In the genomic region with DNA sequence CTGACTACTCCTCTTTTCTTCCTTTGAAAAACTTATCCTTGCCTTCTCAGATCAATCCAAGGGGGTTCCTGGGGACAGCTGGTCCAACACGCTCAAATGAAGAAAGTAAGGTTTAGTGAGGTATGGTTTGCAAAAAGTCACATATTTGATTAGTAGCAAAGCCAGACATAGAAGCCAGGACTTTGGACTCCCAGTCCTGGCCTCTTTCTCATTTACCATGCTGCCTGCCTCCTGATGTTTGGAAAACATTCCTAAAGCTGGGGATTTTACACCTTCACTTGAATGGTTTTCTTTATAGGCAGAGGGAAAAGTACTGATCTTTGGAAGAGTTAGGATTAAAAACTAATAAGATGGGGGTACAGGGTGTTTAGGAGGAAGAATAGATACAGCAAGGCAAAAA, we compare ENCODE assay signal across 21 cellular contexts. TPM values are rescaled to one million over a fixed set of nuclear protein-coding genes. Genes with fewer than 3 reads are reported as not detected.
DNase-seq lines count a peak whose midpoint lies in the region; ATAC-seq and TF ChIP-seq lines count a peak whose summit lies in the region.
"Had no signal": no experiment of that assay in that cellular context is flagged by ENCODE, and none has a peak within 500 bp of the region (broad histone marks: within the 10 kb centered on the region; RNA-seq: fewer than 3 reads in every experiment).

No MANE protein-coding gene starts in this region.

- intact Hi-C loops in right cardiac atrium (cut with DNase I) (no loop called here), thyroid gland (cut with DNase I) (no loop called here)

- no peaks in the 10 kb centered on the region for H3K27me3 Mint-ChIP-seq in activated T-helper 17 cell treated with anti-CD3 and anti-CD28 coated beads, Interleukin-2, amount 50 U/mL, for 72 hours
- H3K27me3 Mint-ChIP-seq: IgD-negative memory B cell had no signal

- TF ChIP-seq POLR2A in thyroid gland (IDR thresholded peaks at IDR 0.05): no peak

- H3K36me3 ChIP-seq in muscle layer of duodenum (ENCODE audit: control insufficient read depth in 1 of 2, insufficient read depth in 2 of 2, low read length in 2 of 2) (peaks cover 8 to 36% of the 10 kb centered on the region in 2 donors), thyroid gland (no peaks in the 10 kb centered on the region)

- peak overlapping the region; percentile 2 for H3K27ac Mint-ChIP-seq in activated T-helper 17 cell treated with anti-CD3 and anti-CD28 coated beads, Interleukin-2, amount 50 U/mL, for 72 hours
- H3K27ac Mint-ChIP-seq: CD14-positive monocyte had no signal

- 85% methylated on average over 1 of the region's 1 CpG for WGBS in right cardiac atrium
- 91 to 100% methylated on average over 1 of the region's 1 CpG for WGBS in thyroid gland, 2 donors

- no peak overlapping the region for H3K4me3 Mint-ChIP-seq in activated T-helper 17 cell treated with anti-CD3 and anti-CD28 coated beads, Interleukin-2, amount 50 U/mL, for 72 hours
- H3K4me3 Mint-ChIP-seq: CD14-positive monocyte, IgD-negative memory B cell had no signal

- peaks cover 14% of the 10 kb centered on the region for H3K4me1 Mint-ChIP-seq in activated T-helper 17 cell treated with anti-CD3 and anti-CD28 coated beads, Interleukin-2, amount 50 U/mL, for 72 hours
- H3K4me1 Mint-ChIP-seq: CD14-positive monocyte, IgD-negative memory B cell had no signal

- DNase-seq in right cardiac atrium (no peak), thyroid gland (no peak), 8988T (no peak), NCI-H1436 treated with DMSO at 0.1 percent for 48 hours (lab: John Stamatoyannopoulos, UW) (no peak)
- no peak for DNase-seq in stimulated activated CD8-positive, alpha-beta memory T cell treated with anti-CD3 and anti-CD28 coated beads, Interleukin-4, amount 100 ng/mL, for 48 hours
- DNase-seq: AML-193, DMS79 treated with DMSO at 0.1 percent for 48 hours, Karpas-422, NCI-H1417 treated with DMSO at 0.1 percent for 48 hours, NCI-H2029, NCI-H526, PC-3, RPMI8226 had no signal

- H3K27me3 ChIP-seq in right cardiac atrium (ENCODE audit: control insufficient read depth, insufficient read depth) (no peaks in the 10 kb centered on the region), muscle layer of duodenum (ENCODE audit: low read depth, low read length) (no peaks in the 10 kb centered on the region), thyroid gland (no peaks in the 10 kb centered on the region)

- no peak for ATAC-seq in activated T-helper 17 cell treated with anti-CD3 and anti-CD28 coated beads, Interleukin-2, amount 50 U/mL, for 72 hours (replicated peaks)
- ATAC-seq in right cardiac atrium: no peak
- ATAC-seq: PC-3 had no signal

- no peaks in the 10 kb centered on the region for H3K9me3 ChIP-seq in right cardiac atrium (ENCODE audit: control insufficient read depth, low read length)
- no peaks in the 10 kb centered on the region for H3K9me3 ChIP-seq in muscle layer of duodenum (ENCODE audit: control insufficient read depth in 1 of 2, low read length in 2 of 2)
- H3K9me3 ChIP-seq in thyroid gland: no peaks in the 10 kb centered on the region

- TF ChIP-seq CTCF in thyroid gland (IDR thresholded peaks at IDR 0.05): no peak

- H3K36me3 Mint-ChIP-seq in activated T-helper 17 cell treated with anti-CD3 and anti-CD28 coated beads, Interleukin-2, amount 50 U/mL, for 72 hours (ENCODE audit: low read depth): peaks cover 21% of the 10 kb centered on the region

- no peaks in the 10 kb centered on the region for H3K9me3 Mint-ChIP-seq in activated T-helper 17 cell treated with anti-CD3 and anti-CD28 coated beads, Interleukin-2, amount 50 U/mL, for 72 hours
- H3K9me3 Mint-ChIP-seq: IgD-negative memory B cell had no signal

- no peak overlapping the region for H3K4me3 ChIP-seq in right cardiac atrium (ENCODE audit: low read length)
- no peak overlapping the region for H3K4me3 ChIP-seq in muscle layer of duodenum (ENCODE audit: low read depth in 1 of 2, low read length in 2 of 2)
- H3K4me3 ChIP-seq in thyroid gland (replicated peaks in 1 of 3): no peak overlapping the region

- H3K4me1 ChIP-seq in right cardiac atrium (ENCODE audit: control insufficient read depth, insufficient read depth, low read length) (peaks cover 14% of the 10 kb centered on the region), muscle layer of duodenum (ENCODE audit: control insufficient read depth in 1 of 2, insufficient read depth in 2 of 2, low read length in 2 of 2) (peaks cover 9 to 22% of the 10 kb centered on the region in 2 donors), thyroid gland (peaks cover 24 to 28% of the 10 kb centered on the region in 2 donors)

- H3K27ac ChIP-seq in right cardiac atrium (ENCODE audit: low read length) (peak overlapping the region; percentile 76), muscle layer of duodenum (ENCODE audit: low read length) (peak overlapping the region; percentile 25), thyroid gland (peak overlapping the region; percentile 66 to 89 (median 87))
- H3K27ac ChIP-seq: HL-60 had no signal

RNA-seq across cellular contexts. Expression of gene POPDC2, which starts 14.6 kb away (rescaled TPM):
- total RNA-seq in activated T-helper 17 cell treated with anti-CD3 and anti-CD28 coated beads, Interleukin-2, amount 50 U/mL, for 72 hours: 1 to 10 TPM; 4.0 to 4.7 TPM
- total RNA-seq in right cardiac atrium: 100 to 1,000 TPM; 348 to 827 (median 453) TPM
- 504 TPM for polyA plus RNA-seq in right cardiac atrium
- total RNA-seq in thyroid gland: 1 to 10 TPM; 1.9 to 5.4 (median 4.6) TPM

RNA-seq across cellular contexts. Expression of gene COX17, which starts 31.4 kb away (rescaled TPM):
- total RNA-seq in activated T-helper 17 cell treated with anti-CD3 and anti-CD28 coated beads, Interleukin-2, amount 50 U/mL, for 72 hours: 10 to 100 TPM; 55.7 to 65.4 TPM
- total RNA-seq in right cardiac atrium: 100 to 1,000 TPM; 108 to 138 (median 132) TPM
- polyA plus RNA-seq in right cardiac atrium: 622 TPM
- total RNA-seq in thyroid gland: 10 to 100 TPM; 12.8 to 73.0 (median 46.0) TPM

RNA-seq across cellular contexts. Expression of gene PLA1A, which starts 48.1 kb away (rescaled TPM):
- under 1 TPM; 0.34 to 0.39 TPM for total RNA-seq in activated T-helper 17 cell treated with anti-CD3 and anti-CD28 coated beads, Interleukin-2, amount 50 U/mL, for 72 hours
- total RNA-seq in right cardiac atrium: 1 to 10 TPM; 4.3 to 7.5 (median 5.5) TPM
- 4.4 TPM for polyA plus RNA-seq in right cardiac atrium
- 1 to 10 TPM; 2.0 to 6.7 (median 3.9) TPM for total RNA-seq in thyroid gland
- total RNA-seq: H1, HT1080, MCF 10A had no signal
- polyA plus RNA-seq: CD14-positive monocyte, H1, IgD-negative memory B cell had no signal

RNA-seq across cellular contexts. Expression of gene CFAP91, which starts 57.0 kb away (rescaled TPM):
- total RNA-seq in activated T-helper 17 cell treated with anti-CD3 and anti-CD28 coated beads, Interleukin-2, amount 50 U/mL, for 72 hours: 1 to 10 TPM in 1 of 2 donors, not detected in 1; 1.6 TPM
- 1 to 10 TPM in 3 of 4 donors, under 1 TPM in 1; 0.80 to 1.7 (median 1.3) TPM for total RNA-seq in right cardiac atrium
- polyA plus RNA-seq in right cardiac atrium: 0.50 TPM
- total RNA-seq in thyroid gland: 10 to 100 TPM in 3 of 4 donors, 1 to 10 TPM in 1; 9.4 to 28.0 (median 22.8) TPM
- total RNA-seq: HT1080, MCF 10A had no signal
- polyA plus RNA-seq: IgD-negative memory B cell had no signal

Comparison
In these comparisons a context has a peak if more than half of its experiments do, and no peak if none do; other contexts are left out.
1. H3K27ac ChIP-seq: peak in every context shown above with its lines; median percentile 87 in thyroid gland; 76 in right cardiac atrium; 25 in muscle layer of duodenum.
2. RNA of gene POPDC2, which starts 14.6 kb away (total RNA-seq): 348 to 827 TPM in right cardiac atrium; 1.9 to 5.4 TPM in thyroid gland and 4.0 to 4.7 TPM in activated T-helper 17 cell treated with anti-CD3 and anti-CD28 coated beads, Interleukin-2, amount 50 U/mL, for 72 hours; every median in the first group is over 10 times any median in the second.